Comparison of ENCODE assay signal across 8 cellular contexts in the genomic region with DNA sequence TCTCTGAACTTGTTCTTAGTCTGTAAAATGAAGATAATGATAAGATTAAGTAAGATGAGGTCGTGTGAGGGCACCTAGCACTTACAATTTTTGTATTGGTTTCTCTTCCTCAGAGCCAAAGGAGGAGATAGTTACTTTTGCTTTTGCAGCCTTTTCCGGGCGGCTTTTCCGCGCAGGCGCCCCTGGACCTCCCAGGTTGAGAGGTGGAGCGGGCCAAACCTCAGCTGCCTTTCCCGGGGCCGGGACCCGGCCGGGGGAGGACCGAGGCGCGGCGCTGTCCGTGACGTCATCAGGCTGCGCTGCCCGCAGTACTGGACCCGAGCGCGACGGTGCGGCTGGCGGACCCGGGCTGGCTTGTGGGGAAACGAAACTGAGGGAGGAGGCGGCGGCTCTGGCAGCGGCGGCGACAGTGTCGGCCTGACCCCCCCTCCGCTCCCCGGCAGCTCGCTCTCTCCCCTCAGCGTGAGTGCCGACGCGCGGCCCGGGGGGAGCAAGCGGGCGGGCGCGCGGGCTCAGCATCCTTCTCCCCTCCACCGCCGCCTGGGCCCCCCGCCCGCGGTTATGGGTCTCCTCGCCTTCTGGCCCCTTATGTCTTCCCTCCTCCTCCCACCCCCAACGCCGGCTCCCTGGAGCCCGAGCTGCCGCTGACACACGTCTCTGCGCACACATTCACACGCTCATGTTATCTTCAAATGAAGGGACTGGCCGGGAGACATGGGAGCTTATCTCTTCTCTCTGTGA. TPM values are rescaled to one million over a fixed set of nuclear protein-coding genes. Genes with fewer than 3 reads are reported as not detected.
DNase-seq lines count a peak whose midpoint lies in the region; ATAC-seq, FAIRE-seq and TF ChIP-seq lines count a peak whose summit lies in the region.

A gene with protein sequence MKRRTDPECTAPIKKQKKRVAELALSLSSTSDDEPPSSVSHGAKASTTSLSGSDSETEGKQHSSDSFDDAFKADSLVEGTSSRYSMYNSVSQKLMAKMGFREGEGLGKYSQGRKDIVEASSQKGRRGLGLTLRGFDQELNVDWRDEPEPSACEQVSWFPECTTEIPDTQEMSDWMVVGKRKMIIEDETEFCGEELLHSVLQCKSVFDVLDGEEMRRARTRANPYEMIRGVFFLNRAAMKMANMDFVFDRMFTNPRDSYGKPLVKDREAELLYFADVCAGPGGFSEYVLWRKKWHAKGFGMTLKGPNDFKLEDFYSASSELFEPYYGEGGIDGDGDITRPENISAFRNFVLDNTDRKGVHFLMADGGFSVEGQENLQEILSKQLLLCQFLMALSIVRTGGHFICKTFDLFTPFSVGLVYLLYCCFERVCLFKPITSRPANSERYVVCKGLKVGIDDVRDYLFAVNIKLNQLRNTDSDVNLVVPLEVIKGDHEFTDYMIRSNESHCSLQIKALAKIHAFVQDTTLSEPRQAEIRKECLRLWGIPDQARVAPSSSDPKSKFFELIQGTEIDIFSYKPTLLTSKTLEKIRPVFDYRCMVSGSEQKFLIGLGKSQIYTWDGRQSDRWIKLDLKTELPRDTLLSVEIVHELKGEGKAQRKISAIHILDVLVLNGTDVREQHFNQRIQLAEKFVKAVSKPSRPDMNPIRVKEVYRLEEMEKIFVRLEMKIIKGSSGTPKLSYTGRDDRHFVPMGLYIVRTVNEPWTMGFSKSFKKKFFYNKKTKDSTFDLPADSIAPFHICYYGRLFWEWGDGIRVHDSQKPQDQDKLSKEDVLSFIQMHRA (plus strand): TSS at position 306 of the 741 bp plus-strand sequence. CDS start 2,409 bp downstream, outside the sequence.

- H2AFZ ChIP-seq in trophoblast cell (ENCODE audit: insufficient read depth, low read length, poor library complexity): peak within 1 kb of the TSS; percentile 72

- TF ChIP-seq POLR2A in GM12892 (IDR thresholded peaks at IDR 0.05; ENCODE audit: low read depth, low read length) (peak; percentile 68), tibial nerve (IDR thresholded peaks at IDR 0.05) (peak; percentile 39 to 64)

- H3K14ac ChIP-seq in trophoblast cell (ENCODE audit: low read length): peak within 1 kb of the TSS; percentile 45

- no peaks in the 10 kb centered on the region for H3K27me3 ChIP-seq in adipocyte (replicated peaks; ENCODE audit: control insufficient read depth, insufficient read depth, low read length)
- H3K27me3 ChIP-seq in cardiac muscle cell: no peaks in the 10 kb centered on the region
- no peaks in the 10 kb centered on the region for H3K27me3 ChIP-seq in trophoblast cell (ENCODE audit: insufficient read depth, low read length)
- no peaks in the 10 kb centered on the region for H3K27me3 ChIP-seq in tibial nerve

- H4K91ac ChIP-seq in trophoblast cell (ENCODE audit: low read depth, low read length): peak within 1 kb of the TSS; percentile 33

- no peak within 1 kb of the TSS for H3K23ac ChIP-seq in trophoblast cell (ENCODE audit: low read length)

- no peak within 1 kb of the TSS for H2BK5ac ChIP-seq in trophoblast cell (ENCODE audit: low read depth, low read length, poor library complexity)

- WGBS in trophoblast cell (ENCODE audit: extremely low coverage, insufficient coverage, insufficient read length): no CpG with 5 or more reads among the region's 61 CpGs
- WGBS in tibial nerve, 2 donors: 0 to 1% methylated on average over 45 to 59 of the region's 61 CpGs

- no peak for TF ChIP-seq CTCF in cardiac muscle cell (IDR thresholded peaks at IDR 0.05; ENCODE audit: low read depth, low read length)
- TF ChIP-seq CTCF in tibial nerve (IDR thresholded peaks at IDR 0.05): peak in 1 of 5 experiments; percentile 49

- H4K12ac ChIP-seq in trophoblast cell (ENCODE audit: low read depth, low read length): peak within 1 kb of the TSS; percentile 83

- FAIRE-seq in GM12892 (lab: Jason Lieb, UNC): peak; percentile 96

- H3K9me3 ChIP-seq in adipocyte (ENCODE audit: control insufficient read depth, low read length): no peaks in the 10 kb centered on the region
- no peaks in the 10 kb centered on the region for H3K9me3 ChIP-seq in cardiac muscle cell (ENCODE audit: low read depth)
- H3K9me3 ChIP-seq in trophoblast cell (ENCODE audit: insufficient read depth, low read depth, low read length): no peaks in the 10 kb centered on the region
- no peaks in the 10 kb centered on the region for H3K9me3 ChIP-seq in tibial nerve

- H3K27ac ChIP-seq in cardiac muscle cell (peak within 1 kb of the TSS; percentile 94), trophoblast cell (ENCODE audit: low read depth, low read length) (no peak within 1 kb of the TSS), tibial nerve (peak within 1 kb of the TSS; percentile 88 to 97 (median 94))

- H2BK12ac ChIP-seq in trophoblast cell (ENCODE audit: low read length): no peak within 1 kb of the TSS

- peak within 1 kb of the TSS; percentile 39 for H3K18ac ChIP-seq in trophoblast cell (ENCODE audit: low read length)

- H2BK120ac ChIP-seq in trophoblast cell (ENCODE audit: insufficient read depth, low read length, poor library complexity): no peak within 1 kb of the TSS

- H2AK5ac ChIP-seq in trophoblast cell (ENCODE audit: low read length): no peak within 1 kb of the TSS

- H3K4me2 ChIP-seq in trophoblast cell (ENCODE audit: low read length): peak within 1 kb of the TSS; percentile 96

- H3K9ac ChIP-seq in adipocyte (ENCODE audit: low read length): peak within 1 kb of the TSS; percentile 90
- H3K9ac ChIP-seq in trophoblast cell (ENCODE audit: low read length): peak within 1 kb of the TSS; percentile 87

- peaks cover 16% of the 10 kb centered on the region for H3K36me3 ChIP-seq in adipocyte (ENCODE audit: control insufficient read depth, insufficient read depth, low read length, severe bottlenecking)
- peaks cover 9% of the 10 kb centered on the region for H3K36me3 ChIP-seq in cardiac muscle cell
- H3K36me3 ChIP-seq in trophoblast cell (ENCODE audit: control insufficient read depth in 1 of 2, insufficient read depth in 2 of 2, low read length in 2 of 2): peaks cover 2 to 11% of the 10 kb centered on the region in 2 experiments
- peaks cover 0 to 26% (median 2%) of the 10 kb centered on the region in 3 donors for H3K36me3 ChIP-seq in tibial nerve

- peak; percentile 95 for ATAC-seq in HG02798 (IDR thresholded peaks at IDR 0.05; ENCODE audit: poor library complexity, unreplicated experiment)

- TF ChIP-seq EP300 in tibial nerve (IDR thresholded peaks at IDR 0.05): peak; percentile 26 to 92

- peak within 1 kb of the TSS; percentile 90 for H4K8ac ChIP-seq in trophoblast cell (ENCODE audit: low read depth, low read length)

- peak; percentile 93 for DNase-seq in GM12892 (ENCODE audit: insufficient read length)
- DNase-seq in NCI-H1417 treated with DMSO at 0.1 percent for 48 hours (lab: John Stamatoyannopoulos, UW): peak; percentile 29
- DNase-seq in T follicular helper cell (ENCODE audit: low read depth): peak; percentile 94
- DNase-seq in adipocyte (ENCODE audit: low read depth): peak; percentile 96
- DNase-seq in cardiac muscle cell (ENCODE audit: low read depth in 1 of 2, low spot score in 1 of 2): peak; percentile 94 to 95
- DNase-seq in trophoblast cell: peak; percentile 94 to 97
- peak; percentile 84 to 86 for DNase-seq in tibial nerve (ENCODE audit: low spot score in 2 of 2)

- H3K4me3 ChIP-seq in adipocyte (ENCODE audit: low read length) (peak within 1 kb of the TSS; percentile 92), cardiac muscle cell (peak within 1 kb of the TSS; percentile 74), trophoblast cell (ENCODE audit: low read depth, low read length) (peak within 1 kb of the TSS; percentile 96), tibial nerve (peak within 1 kb of the TSS; percentile 87 to 97 (median 92))

- H3K4ac ChIP-seq in trophoblast cell (ENCODE audit: low read depth, low read length): peak within 1 kb of the TSS; percentile 28

- peaks cover 5% of the 10 kb centered on the region for H3K79me2 ChIP-seq in trophoblast cell (ENCODE audit: control insufficient read depth, insufficient read depth, low read length, poor library complexity)

- H3K4me1 ChIP-seq in adipocyte (ENCODE audit: control insufficient read depth, insufficient read depth, low read length) (peaks cover 22% of the 10 kb centered on the region), cardiac muscle cell (ENCODE audit: low read depth) (peaks cover 13% of the 10 kb centered on the region), trophoblast cell (ENCODE audit: control insufficient read depth in 1 of 2, insufficient read depth in 2 of 2, low read length in 2 of 2) (peaks cover 0 to 8% of the 10 kb centered on the region in 2 experiments), tibial nerve (peaks cover 0 to 33% (median 13%) of the 10 kb centered on the region in 4 donors)

- H3K79me1 ChIP-seq in trophoblast cell (ENCODE audit: low read length): peaks cover 2% of the 10 kb centered on the region

RNA-seq across cellular contexts. Expression of the gene that starts here (rescaled TPM):
- polyA plus RNA-seq in GM12892 (2012; ENCODE audit: missing spikeins): 47.9 TPM
- total RNA-seq in cardiac muscle cell: 40.7 and 53.3 TPM in 2 replicates
- 41.2 and 42.5 TPM in 2 replicates for polyA plus RNA-seq in cardiac muscle cell
- polyA plus RNA-seq in trophoblast cell (2013): 14.2 and 14.9 TPM in 2 replicates
- 10 to 100 TPM; 39.3 to 45.0 (median 40.9) TPM for total RNA-seq in tibial nerve

Comparison
In these comparisons a context has a peak if more than half of its experiments do, and no peak if none do; other contexts are left out.
1. DNase-seq: peak in every context shown above with its lines; median percentile 96 in adipocyte; 96 in trophoblast cell; 94 in cardiac muscle cell; 94 in T follicular helper cell; 93 in GM12892; 85 in tibial nerve; 29 in NCI-H1417 treated with DMSO at 0.1 percent for 48 hours.